Comparison of ENCODE assay signal across 8 cellular contexts in the genomic region with DNA sequence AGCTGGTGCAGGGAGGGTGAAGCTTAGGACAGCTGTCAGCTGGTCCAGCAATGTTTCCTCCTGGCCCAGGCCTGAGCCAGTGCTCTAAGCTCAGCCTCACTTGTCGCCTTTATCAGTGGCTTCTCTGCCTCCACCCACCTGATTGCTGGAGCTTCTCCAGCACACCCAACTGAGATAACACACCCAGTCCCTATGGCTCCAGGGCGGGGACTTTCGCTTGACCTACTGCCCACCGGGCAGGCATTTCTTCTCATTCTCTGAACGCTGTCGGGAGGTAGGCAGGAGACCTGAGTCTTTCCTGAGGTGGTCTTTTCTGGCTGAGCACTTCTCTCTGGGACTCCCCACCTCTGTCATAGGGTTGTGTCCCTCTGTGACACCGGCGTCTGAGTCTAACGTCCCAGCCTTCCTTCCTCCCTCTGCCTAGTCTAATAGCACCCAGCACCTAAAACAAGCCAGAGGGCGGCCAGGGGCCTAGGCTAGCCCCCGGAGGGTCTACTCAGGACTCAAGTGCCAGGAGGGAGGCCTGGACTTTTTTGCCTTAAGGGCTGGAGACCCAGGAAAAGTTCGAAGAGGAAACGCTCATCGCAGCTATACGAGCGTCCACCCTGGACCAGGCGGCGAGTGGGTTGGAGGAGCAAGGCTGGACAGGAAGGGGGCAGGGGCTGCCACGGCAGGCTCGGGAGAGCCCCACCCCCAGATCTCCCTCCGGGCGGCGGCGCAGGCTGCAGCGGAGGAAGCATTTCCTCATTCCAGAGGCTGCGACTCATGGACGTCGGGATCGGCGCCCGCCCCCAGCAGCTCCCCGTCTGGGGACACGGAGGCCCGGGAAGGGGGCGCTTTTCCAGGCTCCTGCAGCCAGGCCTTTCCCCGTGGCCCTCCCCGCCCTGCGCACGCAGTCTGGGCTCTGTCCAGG. TPM values are rescaled to one million over a fixed set of nuclear protein-coding genes. Genes with fewer than 3 reads are reported as not detected.
DNase-seq lines count a peak whose midpoint lies in the region; ATAC-seq and TF ChIP-seq lines count a peak whose summit lies in the region.

No MANE protein-coding gene starts in this region.

- H3K9me3 Mint-ChIP-seq in HFFc6 (no peaks in the 10 kb centered on the region), glutamatergic neuron (ENCODE audit: unreplicated experiment) (peaks cover 28% of the 10 kb centered on the region)

- H3K4me1 ChIP-seq in neutrophil (ENCODE audit: control insufficient read depth in 1 of 2, insufficient read depth in 1 of 2, low read depth in 1 of 2, low read length in 1 of 2), result peaks cover 15 to 21% of the 10 kb centered on the region in 2 experiments

- H3K27ac Mint-ChIP-seq in HFFc6 (peak overlapping the region; percentile 88), glutamatergic neuron (ENCODE audit: unreplicated experiment) (peak overlapping the region; percentile 93)

- H3K27ac ChIP-seq in adipose tissue (ENCODE audit: low read depth, low read length), result peak overlapping the region; percentile 75
- peak overlapping the region; percentile 77 for H3K27ac ChIP-seq in neutrophil

- peak overlapping the region; percentile 74 to 94 for H3K4me3 ChIP-seq in neutrophil (ENCODE audit: low read depth in 1 of 2, low read length in 1 of 2)

- no peaks in the 10 kb centered on the region for H3K9me3 ChIP-seq in neutrophil

- peak overlapping the region; percentile 93 for H3K4me3 Mint-ChIP-seq in HFFc6
- H3K4me3 Mint-ChIP-seq in glutamatergic neuron (ENCODE audit: unreplicated experiment), result peak overlapping the region; percentile 89

- H3K27me3 ChIP-seq in neutrophil, result no peaks in the 10 kb centered on the region

- DNase-seq in SIG-M5 treated with dmso at 0.1 percent for 504 hours (lab: John Stamatoyannopoulos, UW; ENCODE audit: unreplicated experiment) (peak; percentile 38), SIG-M5 (lab: John Stamatoyannopoulos, UW) (no peak), HFFc6 (peak; percentile 91), NCI-H226 (peak; percentile 88), glutamatergic neuron (peak; percentile 79)

- H3K27me3 Mint-ChIP-seq in HFFc6 (ENCODE audit: insufficient read depth), result peaks cover 6% of the 10 kb centered on the region; the same call in 1 of the 2 replicates
- H3K27me3 Mint-ChIP-seq in glutamatergic neuron (ENCODE audit: unreplicated experiment), result peaks cover 23% of the 10 kb centered on the region

- H3K4me1 Mint-ChIP-seq in HFFc6 (ENCODE audit: low read depth) (peaks cover 27% of the 10 kb centered on the region), glutamatergic neuron (ENCODE audit: low read depth, unreplicated experiment) (peaks cover 29% of the 10 kb centered on the region)

- H3K36me3 ChIP-seq in neutrophil, result peaks cover 6% of the 10 kb centered on the region

- H3K36me3 Mint-ChIP-seq in HFFc6 (ENCODE audit: low read depth), result peaks cover 30% of the 10 kb centered on the region
- no peaks in the 10 kb centered on the region for H3K36me3 Mint-ChIP-seq in glutamatergic neuron (ENCODE audit: unreplicated experiment)

- 1 to 6% (median 4%) methylated on average over 30 to 39 of the region's 39 CpGs for WGBS in adipose tissue, 3 donors

- peak; percentile 49; the same call in 1 of the 2 replicates for TF ChIP-seq CTCF in HFFc6 (IDR thresholded peaks at IDR 0.05)
- TF ChIP-seq CTCF in glutamatergic neuron (IDR thresholded peaks at IDR 0.05; ENCODE audit: partially characterized antibody, unreplicated experiment), result no peak
- no peak for TF ChIP-seq CTCF in neutrophil (IDR thresholded peaks at IDR 0.05)

- ATAC-seq in GM18519 (IDR thresholded peaks at IDR 0.05; ENCODE audit: low FRiP score, unreplicated experiment), result no peak

RNA-seq across cellular contexts. Expression of gene TAX1BP3, which starts 0.8 kb away (rescaled TPM):
- 100 to 1,000 TPM; 289 to 336 (median 313) TPM for total RNA-seq in HFFc6 (2021; fragmentation: NEBNext Ultra II Directional; extraction: Animal tissue kit (Norgen Biotek cat#: 25700))
- polyA plus RNA-seq in adipose tissue, result 100 to 1,000 TPM in 1 of 3 donors, 10 to 100 TPM in 2; 54.3 to 172 (median 92.1) TPM
- 91.4 TPM for total RNA-seq in glutamatergic neuron (ENCODE audit: unreplicated experiment)

RNA-seq across cellular contexts. Expression of gene EMC6, which starts 1.0 kb away (rescaled TPM):
- total RNA-seq in HFFc6 (2021; fragmentation: NEBNext Ultra II Directional; extraction: Animal tissue kit (Norgen Biotek cat#: 25700)), result 10 to 100 TPM; 57.6 to 66.8 (median 64.1) TPM
- 10 to 100 TPM; 47.2 to 77.4 (median 47.5) TPM for polyA plus RNA-seq in adipose tissue
- total RNA-seq in glutamatergic neuron (ENCODE audit: unreplicated experiment), result 44.4 TPM

RNA-seq across cellular contexts. Expression of gene P2RX5, which starts 28.3 kb away (rescaled TPM):
- total RNA-seq in HFFc6 (2021; fragmentation: NEBNext Ultra II Directional; extraction: Animal tissue kit (Norgen Biotek cat#: 25700)), result 10 to 100 TPM in 2 of 6 experiments, 1 to 10 TPM in 4; 5.2 to 16.1 (median 7.0) TPM
- 1 to 10 TPM in 2 of 3 donors, under 1 TPM in 1; 0.45 to 2.1 (median 1.1) TPM for polyA plus RNA-seq in adipose tissue
- total RNA-seq in glutamatergic neuron (ENCODE audit: unreplicated experiment), result 6.6 TPM

RNA-seq across cellular contexts. Expression of gene CTNS, which starts 31.1 kb away (rescaled TPM):
- total RNA-seq in HFFc6 (2021; fragmentation: NEBNext Ultra II Directional; extraction: Animal tissue kit (Norgen Biotek cat#: 25700)), result 10 to 100 TPM in 1 of 6 experiments, 1 to 10 TPM in 5; 8.8 to 10.2 (median 9.0) TPM
- 10 to 100 TPM in 1 of 3 donors, 1 to 10 TPM in 2; 7.6 to 14.9 (median 9.4) TPM for polyA plus RNA-seq in adipose tissue
- total RNA-seq in glutamatergic neuron (ENCODE audit: unreplicated experiment), result 17.2 TPM

RNA-seq across cellular contexts. Expression of gene SHPK, which starts 31.6 kb away (rescaled TPM):
- total RNA-seq in HFFc6 (2021; fragmentation: NEBNext Ultra II Directional; extraction: Animal tissue kit (Norgen Biotek cat#: 25700)), result 10 to 100 TPM in 1 of 6 experiments, 1 to 10 TPM in 5; 7.9 to 10.5 (median 9.1) TPM
- polyA plus RNA-seq in adipose tissue, result 1 to 10 TPM; 6.4 to 9.2 (median 7.9) TPM
- 35.5 TPM for total RNA-seq in glutamatergic neuron (ENCODE audit: unreplicated experiment)
